17 cellular contexts compared by ENCODE assay signal in genomic region chr1:228403231-228403631, GRCh38. TPM values are rescaled to one million over a fixed set of nuclear protein-coding genes. Genes with fewer than 3 reads are reported as not detected.
DNase-seq lines count a peak whose midpoint lies in the region; ATAC-seq, FAIRE-seq and TF ChIP-seq lines count a peak whose summit lies in the region.
"Had no signal": no experiment of that assay in that cellular context is flagged by ENCODE, and none has a peak within 500 bp of the region (broad histone marks: within the 10 kb centered on the region; RNA-seq: fewer than 3 reads in every experiment).

No MANE protein-coding gene starts in this region.

- peak overlapping the region; percentile 12; the same call in 1 of the 2 replicates for H3K4me2 ChIP-seq in HepG2 (ENCODE audit: low read depth, low read length)

- H4K20me1 ChIP-seq in HepG2 (ENCODE audit: insufficient read depth, low read length): peaks cover 31% of the 10 kb centered on the region

- WGBS in HepG2 (ENCODE audit: low lambda C conversion rate): 96% methylated on average over 9 of the region's 9 CpGs
- 93% methylated on average over 9 of the region's 9 CpGs for WGBS in right lobe of liver (ENCODE audit: insufficient coverage, low coverage, low lambda C conversion rate, missing lambda C conversion rate)

- H2AFZ ChIP-seq in HepG2 (ENCODE audit: low read length): no peak overlapping the region

- FAIRE-seq in HepG2 (lab: Jason Lieb, UNC) (no peak), kidney (lab: Jason Lieb, UNC) (no peak)

- POLR2A ChIA-PET in HepG2 (lab: Yijun Ruan, JAX): interaction anchor here (1.5 kb wide), 1 partner anchor 10 kb away, joined by 3 read pairs; no protein-coding TSS in a partner anchor
- POLR2A ChIA-PET in activated CD4-positive, alpha-beta memory T cell treated with anti-CD3 and anti-CD28 coated beads for 36 hours (lab: Charles Lee): interaction anchor here (0.8 to 4.0 kb wide), 2 partner anchors 61 to 302 kb away, joined by 3 to 18 read pairs; no protein-coding TSS in a partner anchor

- no peak for TF ChIP-seq RAD21 in HepG2 (CRISPR knock-in tag; IDR thresholded peaks at IDR 0.05)

- H3K27me3 ChIP-seq in HepG2 (ENCODE audit: control insufficient read depth in 1 of 2, insufficient read depth in 2 of 2, low read length in 2 of 2) (no peaks in the 10 kb centered on the region; a peak in 1 of 5 replicates), right lobe of liver (no peaks in the 10 kb centered on the region)

- no peak overlapping the region for H3K4me3 Mint-ChIP-seq in activated CD4-positive, alpha-beta memory T cell treated with anti-CD3 and anti-CD28 coated beads for 36 hours

- peak overlapping the region; percentile 77 for H3K27ac Mint-ChIP-seq in activated CD4-positive, alpha-beta memory T cell treated with anti-CD3 and anti-CD28 coated beads for 36 hours

- peaks cover 47% of the 10 kb centered on the region for H3K4me1 Mint-ChIP-seq in activated CD4-positive, alpha-beta memory T cell treated with anti-CD3 and anti-CD28 coated beads for 36 hours (ENCODE audit: low read depth)

- H3K27me3 Mint-ChIP-seq in activated CD4-positive, alpha-beta memory T cell treated with anti-CD3 and anti-CD28 coated beads for 36 hours: no peaks in the 10 kb centered on the region

- TF ChIP-seq POLR2A in HepG2 (IDR thresholded peaks at IDR 0.05; ENCODE audit: insufficient read depth in 1 of 2, low read depth in 2 of 2, low read length in 2 of 2): no peak
- TF ChIP-seq POLR2A in right lobe of liver (IDR thresholded peaks at IDR 0.05): no peak

- no peak for TF ChIP-seq EP300 in HepG2 (IDR thresholded peaks at IDR 0.05; ENCODE audit: low read depth in 2 of 2, low read length in 2 of 2)
- no peak for TF ChIP-seq EP300 in HepG2 (CRISPR knock-in tag; IDR thresholded peaks at IDR 0.05; ENCODE audit: borderline replicate concordance)

- H3K36me3 Mint-ChIP-seq in activated CD4-positive, alpha-beta memory T cell treated with anti-CD3 and anti-CD28 coated beads for 36 hours: peaks cover 39% of the 10 kb centered on the region

- H3K36me3 ChIP-seq in HepG2 (replicated peaks in 1 of 2; ENCODE audit: control insufficient read depth in 1 of 2, insufficient read depth in 2 of 2, low read length in 2 of 2): peaks cover 13 to 35% of the 10 kb centered on the region in 2 experiments
- peaks cover 0 to 19% (median 0%) of the 10 kb centered on the region in 4 donors for H3K36me3 ChIP-seq in right lobe of liver
- peaks cover 3% of the 10 kb centered on the region in 2 donors for H3K36me3 ChIP-seq in kidney (ENCODE audit: control insufficient read depth in 1 of 2, insufficient read depth in 2 of 2, low read length in 2 of 2)

- BruUV-seq in HepG2 (replicated peaks; lab: Mats Ljungman, UMichigan): no TSS peak

- DNase-seq in HepG2 (ENCODE audit: low spot score): no peak
- no peak for DNase-seq in right lobe of liver
- DNase-seq in activated CD4-positive, alpha-beta memory T cell treated with anti-CD3 and anti-CD28 coated beads for 36 hours: no peak
- DNase-seq in kidney: peak; percentile 51
- no peak for DNase-seq in AG20443 (ENCODE audit: low spot score)
- DNase-seq: amygdala, foreskin melanocyte, H7, MM.1S, NCI-H2029, NCI-H526 had no signal

- H3K9me3 ChIP-seq in HepG2 (ENCODE audit: low read length) (no peaks in the 10 kb centered on the region), right lobe of liver (no peaks in the 10 kb centered on the region), kidney (ENCODE audit: control insufficient read depth in 1 of 2, low read length in 2 of 2) (no peaks in the 10 kb centered on the region)

- no peak overlapping the region for H3K9ac ChIP-seq in HepG2 (ENCODE audit: insufficient read depth, low read depth, low read length)
- no peak overlapping the region for H3K9ac ChIP-seq in kidney (ENCODE audit: low read length in 2 of 2)

- in situ Hi-C loops in HepG2 (cut with HindIII; ENCODE audit: extremely low pct_ligation_motif_present, low pct_unique_long_range_greater_than_20kb): no loop called here

- H3K9me3 Mint-ChIP-seq in activated CD4-positive, alpha-beta memory T cell treated with anti-CD3 and anti-CD28 coated beads for 36 hours: no peaks in the 10 kb centered on the region

- H3K27ac ChIP-seq in HepG2 (ENCODE audit: extremely low read length, insufficient read depth, low read length) (no peak overlapping the region), right lobe of liver (no peak overlapping the region), kidney (ENCODE audit: low read depth in 2 of 2, low read length in 2 of 2) (no peak overlapping the region)
- H3K27ac ChIP-seq: SK-N-MC had no signal

- TF ChIP-seq CTCF in HepG2 (CRISPR knock-in tag; IDR thresholded peaks at IDR 0.05) (no peak), right lobe of liver (IDR thresholded peaks at IDR 0.05) (no peak), kidney (IDR thresholded peaks at IDR 0.05; ENCODE audit: borderline replicate concordance, extremely low read depth, insufficient read depth) (no peak)

- ATAC-seq in HepG2: no peak
- no peak for ATAC-seq in right lobe of liver
- ATAC-seq in GM19351 (IDR thresholded peaks at IDR 0.05; ENCODE audit: unreplicated experiment): no peak
- ATAC-seq in GM21360 (IDR thresholded peaks at IDR 0.05; ENCODE audit: unreplicated experiment): no peak

- intact Hi-C loops in HepG2 (cut with micrococcal nuclease; ENCODE audit: unreplicated experiment): no loop called here
- intact Hi-C loops in right lobe of liver (cut with DNase I): no loop called here
- intact Hi-C loops in activated CD4-positive, alpha-beta memory T cell treated with anti-CD3 and anti-CD28 coated beads for 36 hours (cut with micrococcal nuclease): loop anchor here (10.0 kb wide), 1 partner anchor 238 kb away; the partner anchor contains the start of gene IBA57
- intact Hi-C loops in kidney (cut with DNase I): no loop called here

- CTCF ChIA-PET in HepG2 (lab: Yijun Ruan, JAX; ENCODE audit: low intra/inter-chr PET ratio, low total read pairs): no interaction called here
- CTCF ChIA-PET in activated CD4-positive, alpha-beta memory T cell treated with anti-CD3 and anti-CD28 coated beads for 36 hours (lab: Charles Lee): interaction anchor here (1.5 kb wide), 2 partner anchors 12 to 189 kb away, joined by 3 read pairs; no protein-coding TSS in a partner anchor

- H3K4me3 ChIP-seq in HepG2 (replicated peaks in 1 of 3; ENCODE audit: insufficient read depth in 1 of 3, low read depth in 2 of 3, low read length in 3 of 3) (no peak overlapping the region; a peak in 1 of 6 replicates), right lobe of liver (no peak overlapping the region), kidney (ENCODE audit: low read length in 2 of 2) (no peak overlapping the region)
- H3K4me3 ChIP-seq: SK-N-MC had no signal

- peaks cover 36% of the 10 kb centered on the region for H3K79me2 ChIP-seq in HepG2 (ENCODE audit: insufficient read depth, low read length)

- H3K4me1 ChIP-seq in HepG2 (ENCODE audit: insufficient read depth, low read length): peaks cover 43% of the 10 kb centered on the region
- peaks cover 0 to 12% (median 6%) of the 10 kb centered on the region in 4 donors for H3K4me1 ChIP-seq in right lobe of liver
- peaks cover 10 to 29% of the 10 kb centered on the region in 2 donors for H3K4me1 ChIP-seq in kidney (ENCODE audit: control insufficient read depth in 1 of 2, insufficient read depth in 1 of 2, low read depth in 1 of 2, low read length in 2 of 2)

RNA-seq across cellular contexts. Expression of gene TRIM11, which starts 3.4 kb away (rescaled TPM):
- total RNA-seq in HepG2 (2016; rRNA removed; fragmentation: Illumina TruSeq; extraction: Trizol) (9.7 and 16.1 TPM in 2 replicates), right lobe of liver (1 to 10 TPM; 5.2 to 8.3 (median 7.1) TPM), kidney (24.2 TPM)
- 8.8 and 9.6 TPM in 2 replicates for total RNA-seq in HepG2 (2016; cell fraction: cytosol; rRNA removed; fragmentation: Illumina TruSeq; extraction: Trizol; ENCODE audit: low read depth)
- 10.0 and 15.4 TPM in 2 replicates for total RNA-seq in HepG2 (2016; cell fraction: insoluble cytoplasmic fraction; rRNA removed; fragmentation: Illumina TruSeq; extraction: Trizol)
- total RNA-seq in HepG2 (2016; cell fraction: membrane; rRNA removed; fragmentation: Illumina TruSeq; extraction: Trizol): 12.1 and 13.4 TPM in 2 replicates
- total RNA-seq in HepG2 (2016; cell fraction: nucleus; rRNA removed; fragmentation: Illumina TruSeq; extraction: Trizol): 16.6 and 19.2 TPM in 2 replicates
- polyA plus RNA-seq in HepG2 (2011; rRNA removed) (6.3 and 8.8 TPM in 2 replicates), kidney (ENCODE audit: insufficient read depth, low read depth, low replicate concordance) (10.9 TPM)
- 4.7 and 6.1 TPM in 2 replicates for polyA plus RNA-seq in HepG2 (2011; cell fraction: cytosol; rRNA removed)
- polyA plus RNA-seq in HepG2 (2011; cell fraction: nucleus; rRNA removed): 33.2 and 33.5 TPM in 2 replicates
- 7.8 and 13.4 TPM in 2 replicates for polyA plus RNA-seq in HepG2 (2012)
- polyA plus RNA-seq in HepG2 (2016; cell fraction: cytosol; fragmentation: Illumina TruSeq; extraction: Trizol; ENCODE audit: low read depth): 1.3 and 1.5 TPM in 2 replicates
- polyA plus RNA-seq in HepG2 (2016; cell fraction: insoluble cytoplasmic fraction; fragmentation: Illumina TruSeq; extraction: Trizol; ENCODE audit: low read depth): 9.6 and 11.4 TPM in 2 replicates
- polyA plus RNA-seq in HepG2 (2016; cell fraction: membrane; fragmentation: Illumina TruSeq; extraction: Trizol; ENCODE audit: low read depth): 2.2 and 2.7 TPM in 2 replicates
- 33.8 and 38.7 TPM in 2 replicates for polyA plus RNA-seq in HepG2 (2016; cell fraction: nucleus; fragmentation: Illumina TruSeq; extraction: Trizol; ENCODE audit: insufficient read depth, low read depth)
- polyA minus RNA-seq in HepG2 (2011; rRNA and poly(A)+ RNA removed; ENCODE audit: low replicate concordance): 19.6 and 39.2 TPM in 2 replicates
- polyA minus RNA-seq in HepG2 (2011; cell fraction: cytosol; rRNA and poly(A)+ RNA removed): 6.6 and 7.0 TPM in 2 replicates
- polyA minus RNA-seq in HepG2 (2011; cell fraction: nucleus; rRNA and poly(A)+ RNA removed): 17.0 and 20.8 TPM in 2 replicates
- 10 to 100 TPM; 33.6 to 34.9 TPM for total RNA-seq in activated CD4-positive, alpha-beta memory T cell treated with anti-CD3 and anti-CD28 coated beads for 36 hours

RNA-seq across cellular contexts. Expression of gene TRIM17, which starts 13.4 kb away (rescaled TPM):
- total RNA-seq in HepG2 (2016; rRNA removed; fragmentation: Illumina TruSeq; extraction: Trizol) (0.64 TPM in 1 of 2 replicates, not detected in the other), right lobe of liver (not detected), kidney (6.5 TPM)
- not detected in 2 replicates for total RNA-seq in HepG2 (2016; cell fraction: cytosol; rRNA removed; fragmentation: Illumina TruSeq; extraction: Trizol; ENCODE audit: low read depth)
- 0.10 and 0.45 TPM in 2 replicates for total RNA-seq in HepG2 (2016; cell fraction: insoluble cytoplasmic fraction; rRNA removed; fragmentation: Illumina TruSeq; extraction: Trizol)
- total RNA-seq in HepG2 (2016; cell fraction: membrane; rRNA removed; fragmentation: Illumina TruSeq; extraction: Trizol): not detected in 2 replicates
- 0.72 and 0.81 TPM in 2 replicates for total RNA-seq in HepG2 (2016; cell fraction: nucleus; rRNA removed; fragmentation: Illumina TruSeq; extraction: Trizol)
- polyA plus RNA-seq in HepG2 (2011; rRNA removed) (0.22 and 0.32 TPM in 2 replicates), kidney (ENCODE audit: insufficient read depth, low read depth, low replicate concordance) (1.3 TPM)
- 0.10 and 0.11 TPM in 2 replicates for polyA plus RNA-seq in HepG2 (2011; cell fraction: cytosol; rRNA removed)
- polyA plus RNA-seq in HepG2 (2011; cell fraction: nucleus; rRNA removed): 1.6 and 1.9 TPM in 2 replicates
- 0.24 and 0.27 TPM in 2 replicates for polyA plus RNA-seq in HepG2 (2012)
- not detected in 2 replicates for polyA plus RNA-seq in HepG2 (2016; cell fraction: cytosol; fragmentation: Illumina TruSeq; extraction: Trizol; ENCODE audit: low read depth)
- 0.14 and 0.22 TPM in 2 replicates for polyA plus RNA-seq in HepG2 (2016; cell fraction: insoluble cytoplasmic fraction; fragmentation: Illumina TruSeq; extraction: Trizol; ENCODE audit: low read depth)
- polyA plus RNA-seq in HepG2 (2016; cell fraction: membrane; fragmentation: Illumina TruSeq; extraction: Trizol; ENCODE audit: low read depth): not detected in 2 replicates
- polyA plus RNA-seq in HepG2 (2016; cell fraction: nucleus; fragmentation: Illumina TruSeq; extraction: Trizol; ENCODE audit: insufficient read depth, low read depth): 1.2 and 1.4 TPM in 2 replicates
- 0.58 TPM in 1 of 2 replicates, not detected in the other for polyA minus RNA-seq in HepG2 (2011; rRNA and poly(A)+ RNA removed; ENCODE audit: low replicate concordance)
- polyA minus RNA-seq in HepG2 (2011; cell fraction: cytosol; rRNA and poly(A)+ RNA removed): not detected in 2 replicates
- 0.64 and 0.75 TPM in 2 replicates for polyA minus RNA-seq in HepG2 (2011; cell fraction: nucleus; rRNA and poly(A)+ RNA removed)
- total RNA-seq in activated CD4-positive, alpha-beta memory T cell treated with anti-CD3 and anti-CD28 coated beads for 36 hours: 1 to 10 TPM; 1.5 to 1.6 TPM
- total RNA-seq: HT-29, pulmonary artery endothelial cell, subcutaneous adipose tissue had no signal
